ENCODE assay signal across 1 cellular context in the genomic region with DNA sequence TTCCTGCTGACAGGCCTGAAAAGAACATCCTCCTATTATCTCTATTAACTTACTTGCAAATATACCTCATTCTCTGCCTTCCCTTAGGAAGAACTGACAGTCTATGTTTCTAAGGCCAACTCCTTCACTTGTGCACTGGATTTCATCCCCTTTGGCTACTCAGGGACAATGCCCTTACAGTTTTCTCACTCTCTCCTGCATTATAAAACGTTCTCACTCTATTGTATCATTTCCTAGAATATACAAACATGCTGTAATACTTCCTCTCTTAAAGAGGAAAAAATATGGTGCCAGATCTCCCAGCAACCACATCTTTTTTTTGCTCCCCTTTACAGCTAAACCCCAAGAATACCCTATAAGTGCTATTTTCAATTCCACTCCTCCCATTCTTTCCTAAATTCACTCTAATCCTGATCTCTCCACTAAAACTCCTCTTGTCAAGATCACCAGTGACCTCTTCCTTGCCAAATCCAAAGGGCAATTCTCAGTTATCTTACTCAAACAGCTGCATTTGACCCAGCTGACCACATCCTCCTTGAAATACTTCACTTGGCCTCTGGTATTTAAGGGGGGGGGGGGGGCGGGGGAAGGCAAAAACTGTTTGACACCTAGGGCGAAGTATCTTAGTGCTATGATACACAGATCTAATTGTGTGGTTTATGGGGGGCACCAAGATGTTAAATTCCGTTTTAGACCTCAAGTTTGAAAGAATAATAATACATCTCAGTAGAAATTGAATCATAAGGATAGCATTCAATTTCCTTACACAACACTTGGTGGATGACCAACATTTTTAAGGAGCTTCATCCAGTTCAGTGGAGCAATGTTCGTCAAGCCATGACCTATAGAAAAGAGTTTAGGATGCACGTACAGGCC.
TF ChIP-seq lines count a peak whose summit lies in the region.

No MANE protein-coding gene starts in this region.

TF ChIP-seq in K562, 482 proteins besides CTCF, POLR2A, EP300 and RAD21 (continued from another document and continues in another):
- TF ChIP-seq BRD4 (IDR thresholded peaks at IDR 0.05) (no peak), ZNF444 (CRISPR knock-in tag; IDR thresholded peaks at IDR 0.05) (no peak), NCOA1 (IDR thresholded peaks at IDR 0.05; ENCODE audit: low read depth) (0 out of 2 replicates have a peak, but pooled peaks have one; percentile 26), DACH1 (IDR thresholded peaks at IDR 0.05; ENCODE audit: partially characterized antibody) (peak; percentile 93), JUN (IDR thresholded peaks at IDR 0.05; ENCODE audit: borderline replicate concordance, low read depth, low read length) (no peak), JUN (CRISPR knock-in tag; IDR thresholded peaks at IDR 0.05; ENCODE audit: borderline replicate concordance) (no peak), PBX2 (CRISPR knock-in tag; IDR thresholded peaks at IDR 0.05; ENCODE audit: low read depth) (no peak), PBX2 (tag; conservative IDR thresholded peaks at IDR 0.05; ENCODE audit: low read depth) (no peak), STAG1 (CRISPR knock-in tag; IDR thresholded peaks at IDR 0.05; ENCODE audit: borderline replicate concordance) (no peak), ZNF24 (IDR thresholded peaks at IDR 0.05) (peak; percentile 24; the same call in 1 of the 2 replicates), CC2D1A (IDR thresholded peaks at IDR 0.05) (peak; percentile 32; the same call in 1 of the 2 replicates), OTX1 (CRISPR knock-in tag; IDR thresholded peaks at IDR 0.05) (peak; percentile 66; the same call in 1 of the 2 replicates), EP400 (IDR thresholded peaks at IDR 0.05) (no peak), TBL1XR1 (IDR thresholded peaks at IDR 0.05; ENCODE audit: low read length in 2 of 2) (peak in 1 of 2 experiments; percentile 65; a peak in 2 of 4 replicates), KDM4B (IDR thresholded peaks at IDR 0.05; ENCODE audit: borderline replicate concordance in 2 of 2, low read depth in 1 of 2) (no peak), STAT5A (IDR thresholded peaks at IDR 0.05; ENCODE audit: borderline replicate concordance, low read length) (peak; percentile 69), CEBPG (CRISPR knock-in tag; IDR thresholded peaks at IDR 0.05) (no peak), CEBPG (tag; conservative IDR thresholded peaks at IDR 0.05 in 1 of 2, IDR thresholded peaks at IDR 0.05 in 1 of 2) (no peak), SMARCE1 (IDR thresholded peaks at IDR 0.05) (peak; percentile 94), MCM3 (IDR thresholded peaks at IDR 0.05) (no peak), HMBOX1 (IDR thresholded peaks at IDR 0.05) (peak; percentile 78), NR3C1 (CRISPR knock-in tag; IDR thresholded peaks at IDR 0.05) (no peak), ESRRA (IDR thresholded peaks at IDR 0.05; ENCODE audit: borderline replicate concordance, low read depth) (peak; percentile 88; the same call in 1 of the 2 replicates), GATAD2A (IDR thresholded peaks at IDR 0.05) (peak; percentile 62; the same call in 1 of the 2 replicates), NR4A1 (CRISPR knock-in tag; IDR thresholded peaks at IDR 0.05) (no peak), NR4A1 (tag; IDR thresholded peaks at IDR 0.05) (no peak)
- TF ChIP-seq, protein P1, sequence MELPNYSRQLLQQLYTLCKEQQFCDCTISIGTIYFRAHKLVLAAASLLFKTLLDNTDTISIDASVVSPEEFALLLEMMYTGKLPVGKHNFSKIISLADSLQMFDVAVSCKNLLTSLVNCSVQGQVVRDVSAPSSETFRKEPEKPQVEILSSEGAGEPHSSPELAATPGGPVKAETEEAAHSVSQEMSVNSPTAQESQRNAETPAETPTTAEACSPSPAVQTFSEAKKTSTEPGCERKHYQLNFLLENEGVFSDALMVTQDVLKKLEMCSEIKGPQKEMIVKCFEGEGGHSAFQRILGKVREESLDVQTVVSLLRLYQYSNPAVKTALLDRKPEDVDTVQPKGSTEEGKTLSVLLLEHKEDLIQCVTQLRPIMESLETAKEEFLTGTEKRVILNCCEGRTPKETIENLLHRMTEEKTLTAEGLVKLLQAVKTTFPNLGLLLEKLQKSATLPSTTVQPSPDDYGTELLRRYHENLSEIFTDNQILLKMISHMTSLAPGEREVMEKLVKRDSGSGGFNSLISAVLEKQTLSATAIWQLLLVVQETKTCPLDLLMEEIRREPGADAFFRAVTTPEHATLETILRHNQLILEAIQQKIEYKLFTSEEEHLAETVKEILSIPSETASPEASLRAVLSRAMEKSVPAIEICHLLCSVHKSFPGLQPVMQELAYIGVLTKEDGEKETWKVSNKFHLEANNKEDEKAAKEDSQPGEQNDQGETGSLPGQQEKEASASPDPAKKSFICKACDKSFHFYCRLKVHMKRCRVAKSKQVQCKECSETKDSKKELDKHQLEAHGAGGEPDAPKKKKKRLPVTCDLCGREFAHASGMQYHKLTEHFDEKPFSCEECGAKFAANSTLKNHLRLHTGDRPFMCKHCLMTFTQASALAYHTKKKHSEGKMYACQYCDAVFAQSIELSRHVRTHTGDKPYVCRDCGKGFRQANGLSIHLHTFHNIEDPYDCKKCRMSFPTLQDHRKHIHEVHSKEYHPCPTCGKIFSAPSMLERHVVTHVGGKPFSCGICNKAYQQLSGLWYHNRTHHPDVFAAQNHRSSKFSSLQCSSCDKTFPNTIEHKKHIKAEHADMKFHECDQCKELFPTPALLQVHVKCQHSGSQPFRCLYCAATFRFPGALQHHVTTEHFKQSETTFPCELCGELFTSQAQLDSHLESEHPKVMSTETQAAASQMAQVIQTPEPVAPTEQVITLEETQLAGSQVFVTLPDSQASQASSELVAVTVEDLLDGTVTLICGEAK (IDR thresholded peaks at IDR 0.05): no peak
- TF ChIP-seq, protein P1 (CRISPR knock-in tag; IDR thresholded peaks at IDR 0.05): no peak
- TF ChIP-seq, protein P2, sequence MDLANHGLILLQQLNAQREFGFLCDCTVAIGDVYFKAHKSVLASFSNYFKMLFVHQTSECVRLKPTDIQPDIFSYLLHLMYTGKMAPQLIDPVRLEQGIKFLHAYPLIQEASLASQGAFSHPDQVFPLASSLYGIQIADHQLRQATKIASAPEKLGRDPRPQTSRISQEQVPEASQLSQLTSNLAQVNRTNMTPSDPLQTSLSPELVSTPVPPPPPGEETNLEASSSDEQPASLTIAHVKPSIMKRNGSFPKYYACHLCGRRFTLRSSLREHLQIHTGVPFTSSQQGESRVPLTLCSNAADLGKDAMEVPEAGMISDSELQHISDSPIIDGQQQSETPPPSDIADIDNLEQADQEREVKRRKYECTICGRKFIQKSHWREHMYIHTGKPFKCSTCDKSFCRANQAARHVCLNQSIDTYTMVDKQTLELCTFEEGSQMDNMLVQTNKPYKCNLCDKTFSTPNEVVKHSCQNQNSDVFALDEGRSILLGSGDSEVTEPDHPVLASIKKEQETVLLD (IDR thresholded peaks at IDR 0.05): no peak
- TF ChIP-seq, protein P3, sequence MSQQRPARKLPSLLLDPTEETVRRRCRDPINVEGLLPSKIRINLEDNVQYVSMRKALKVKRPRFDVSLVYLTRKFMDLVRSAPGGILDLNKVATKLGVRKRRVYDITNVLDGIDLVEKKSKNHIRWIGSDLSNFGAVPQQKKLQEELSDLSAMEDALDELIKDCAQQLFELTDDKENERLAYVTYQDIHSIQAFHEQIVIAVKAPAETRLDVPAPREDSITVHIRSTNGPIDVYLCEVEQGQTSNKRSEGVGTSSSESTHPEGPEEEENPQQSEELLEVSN (IDR thresholded peaks at IDR 0.05; ENCODE audit: borderline replicate concordance in 1 of 2, extremely low read depth in 1 of 2, insufficient read depth in 1 of 2, insufficient read length in 1 of 2, low read depth in 1 of 2, low read length in 1 of 2, poor library complexity in 1 of 2, severe bottlenecking in 1 of 2): no peak
- TF ChIP-seq, protein P4, sequence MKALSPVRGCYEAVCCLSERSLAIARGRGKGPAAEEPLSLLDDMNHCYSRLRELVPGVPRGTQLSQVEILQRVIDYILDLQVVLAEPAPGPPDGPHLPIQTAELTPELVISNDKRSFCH (CRISPR knock-in tag; IDR thresholded peaks at IDR 0.05): no peak
- TF ChIP-seq, protein P4 (tag; IDR thresholded peaks at IDR 0.05): peak; percentile 60; the same call in 1 of the 2 replicates
- TF ChIP-seq, protein P5, sequence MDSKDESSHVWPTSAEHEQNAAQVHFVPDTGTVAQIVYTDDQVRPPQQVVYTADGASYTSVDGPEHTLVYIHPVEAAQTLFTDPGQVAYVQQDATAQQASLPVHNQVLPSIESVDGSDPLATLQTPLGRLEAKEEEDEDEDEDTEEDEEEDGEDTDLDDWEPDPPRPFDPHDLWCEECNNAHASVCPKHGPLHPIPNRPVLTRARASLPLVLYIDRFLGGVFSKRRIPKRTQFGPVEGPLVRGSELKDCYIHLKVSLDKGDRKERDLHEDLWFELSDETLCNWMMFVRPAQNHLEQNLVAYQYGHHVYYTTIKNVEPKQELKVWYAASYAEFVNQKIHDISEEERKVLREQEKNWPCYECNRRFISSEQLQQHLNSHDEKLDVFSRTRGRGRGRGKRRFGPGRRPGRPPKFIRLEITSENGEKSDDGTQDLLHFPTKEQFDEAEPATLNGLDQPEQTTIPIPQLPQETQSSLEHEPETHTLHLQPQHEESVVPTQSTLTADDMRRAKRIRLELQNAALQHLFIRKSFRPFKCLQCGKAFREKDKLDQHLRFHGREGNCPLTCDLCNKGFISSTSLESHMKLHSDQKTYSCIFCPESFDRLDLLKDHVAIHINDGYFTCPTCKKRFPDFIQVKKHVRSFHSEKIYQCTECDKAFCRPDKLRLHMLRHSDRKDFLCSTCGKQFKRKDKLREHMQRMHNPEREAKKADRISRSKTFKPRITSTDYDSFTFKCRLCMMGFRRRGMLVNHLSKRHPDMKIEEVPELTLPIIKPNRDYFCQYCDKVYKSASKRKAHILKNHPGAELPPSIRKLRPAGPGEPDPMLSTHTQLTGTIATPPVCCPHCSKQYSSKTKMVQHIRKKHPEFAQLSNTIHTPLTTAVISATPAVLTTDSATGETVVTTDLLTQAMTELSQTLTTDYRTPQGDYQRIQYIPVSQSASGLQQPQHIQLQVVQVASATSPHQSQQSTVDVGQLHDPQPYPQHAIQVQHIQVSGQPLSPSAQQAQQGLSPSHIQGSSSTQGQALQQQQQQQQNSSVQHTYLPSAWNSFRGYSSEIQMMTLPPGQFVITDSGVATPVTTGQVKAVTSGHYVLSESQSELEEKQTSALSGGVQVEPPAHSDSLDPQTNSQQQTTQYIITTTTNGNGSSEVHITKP (IDR thresholded peaks at IDR 0.05; ENCODE audit: partially characterized antibody): no peak
- TF ChIP-seq, protein P6, sequence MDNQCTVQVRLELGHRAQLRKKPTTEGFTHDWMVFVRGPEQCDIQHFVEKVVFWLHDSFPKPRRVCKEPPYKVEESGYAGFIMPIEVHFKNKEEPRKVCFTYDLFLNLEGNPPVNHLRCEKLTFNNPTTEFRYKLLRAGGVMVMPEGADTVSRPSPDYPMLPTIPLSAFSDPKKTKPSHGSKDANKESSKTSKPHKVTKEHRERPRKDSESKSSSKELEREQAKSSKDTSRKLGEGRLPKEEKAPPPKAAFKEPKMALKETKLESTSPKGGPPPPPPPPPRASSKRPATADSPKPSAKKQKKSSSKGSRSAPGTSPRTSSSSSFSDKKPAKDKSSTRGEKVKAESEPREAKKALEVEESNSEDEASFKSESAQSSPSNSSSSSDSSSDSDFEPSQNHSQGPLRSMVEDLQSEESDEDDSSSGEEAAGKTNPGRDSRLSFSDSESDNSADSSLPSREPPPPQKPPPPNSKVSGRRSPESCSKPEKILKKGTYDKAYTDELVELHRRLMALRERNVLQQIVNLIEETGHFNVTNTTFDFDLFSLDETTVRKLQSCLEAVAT (IDR thresholded peaks at IDR 0.05): peak in 1 of 2 experiments; percentile 90; a peak in 2 of 4 replicates
